Comparison of ENCODE assay signal across 8 cellular contexts in the genomic region with DNA sequence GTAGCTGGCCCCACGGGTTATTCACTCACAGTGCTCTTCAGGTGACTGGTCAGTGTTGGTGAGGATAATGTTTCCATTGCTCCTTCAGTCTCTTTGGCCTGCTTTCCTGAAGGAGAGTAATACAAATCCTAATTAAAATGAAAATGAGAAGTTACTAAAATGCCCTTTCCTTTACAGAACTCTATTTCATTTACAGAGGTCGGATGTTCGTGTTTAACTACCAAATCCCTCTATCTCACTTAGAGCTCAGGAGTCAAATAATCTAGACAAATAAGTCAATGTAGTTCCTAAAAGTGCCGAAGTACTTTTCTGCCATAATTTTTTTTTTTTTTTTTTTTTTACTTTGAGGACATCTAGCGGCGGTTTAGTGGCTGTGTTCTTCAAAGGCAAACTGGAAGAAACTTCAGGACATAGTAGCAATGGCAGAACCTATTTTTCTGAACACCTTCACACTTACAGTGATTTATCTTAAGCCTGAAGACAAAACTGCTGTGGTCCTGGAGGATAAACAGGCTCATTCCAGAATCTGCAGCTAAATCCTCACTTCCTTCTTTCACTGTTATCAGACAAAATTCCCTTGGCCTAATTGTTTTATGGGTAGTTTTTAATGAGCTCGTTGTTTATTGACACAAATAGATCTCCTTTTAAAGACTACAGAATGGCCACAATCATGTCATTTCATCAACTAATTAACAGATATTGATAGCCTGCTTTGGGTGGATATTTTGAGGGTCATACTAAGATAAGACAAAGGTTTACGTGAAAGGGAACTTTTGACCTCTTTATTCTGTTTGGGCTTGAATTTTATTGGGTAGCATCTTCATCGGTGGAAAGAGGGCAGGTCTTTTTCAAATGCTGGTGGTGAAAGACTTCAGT.
DNase-seq lines count a peak whose midpoint lies in the region; ATAC-seq lines count a peak whose summit lies in the region.

No MANE protein-coding gene starts in this region.

- intact Hi-C loops in activated CD4-positive, alpha-beta memory T cell treated with anti-CD3 and anti-CD28 coated beads for 36 hours (cut with micrococcal nuclease), result loop anchor here (1.0 to 2.0 kb wide), 2 partner anchors 28 to 426 kb away; no protein-coding TSS in a partner anchor

- peaks cover 8% of the 10 kb centered on the region for H3K27me3 Mint-ChIP-seq in activated naive CD8-positive, alpha-beta T cell treated with anti-CD3 and anti-CD28 coated beads, Interleukin-2, amount 10 ng/mL, durations not matched to agents 7 days and 5 days
- peaks cover 12% of the 10 kb centered on the region for H3K27me3 Mint-ChIP-seq in activated CD4-positive, alpha-beta memory T cell treated with anti-CD3 and anti-CD28 coated beads for 36 hours

- peaks cover 37% of the 10 kb centered on the region for H3K4me1 Mint-ChIP-seq in activated naive CD8-positive, alpha-beta T cell treated with anti-CD3 and anti-CD28 coated beads, Interleukin-2, amount 10 ng/mL, durations not matched to agents 7 days and 5 days
- peaks cover 35% of the 10 kb centered on the region for H3K4me1 Mint-ChIP-seq in activated CD4-positive, alpha-beta memory T cell treated with anti-CD3 and anti-CD28 coated beads for 36 hours (ENCODE audit: low read depth)

- CTCF ChIA-PET in activated CD4-positive, alpha-beta memory T cell treated with anti-CD3 and anti-CD28 coated beads for 36 hours (lab: Charles Lee), result interaction anchor here (0.7 to 4.5 kb wide), 22 partner anchors 10 to 555 kb away, joined by 3 to 45 read pairs (median 4); partner anchors contain the start of gene CDKN2B

- H3K27ac Mint-ChIP-seq in activated naive CD8-positive, alpha-beta T cell treated with anti-CD3 and anti-CD28 coated beads, Interleukin-2, amount 10 ng/mL, durations not matched to agents 7 days and 5 days, result peak overlapping the region; percentile 8
- no peak overlapping the region for H3K27ac Mint-ChIP-seq in activated CD4-positive, alpha-beta memory T cell treated with anti-CD3 and anti-CD28 coated beads for 36 hours

- H3K4me3 Mint-ChIP-seq in activated naive CD8-positive, alpha-beta T cell treated with anti-CD3 and anti-CD28 coated beads, Interleukin-2, amount 10 ng/mL, durations not matched to agents 7 days and 5 days, result peak overlapping the region; percentile 14
- H3K4me3 Mint-ChIP-seq in activated CD4-positive, alpha-beta memory T cell treated with anti-CD3 and anti-CD28 coated beads for 36 hours, result no peak overlapping the region

- H3K9me3 Mint-ChIP-seq in activated naive CD8-positive, alpha-beta T cell treated with anti-CD3 and anti-CD28 coated beads, Interleukin-2, amount 10 ng/mL, durations not matched to agents 7 days and 5 days, result peaks cover 5% of the 10 kb centered on the region
- H3K9me3 Mint-ChIP-seq in activated CD4-positive, alpha-beta memory T cell treated with anti-CD3 and anti-CD28 coated beads for 36 hours, result no peaks in the 10 kb centered on the region

- no peak for ATAC-seq in activated naive CD8-positive, alpha-beta T cell treated with anti-CD3 and anti-CD28 coated beads, Interleukin-2, amount 10 ng/mL, durations not matched to agents 7 days and 5 days (ENCODE audit: low read depth)
- ATAC-seq in HG03432 (IDR thresholded peaks at IDR 0.05; ENCODE audit: unreplicated experiment), result no peak

- no peaks in the 10 kb centered on the region for H3K36me3 Mint-ChIP-seq in activated naive CD8-positive, alpha-beta T cell treated with anti-CD3 and anti-CD28 coated beads, Interleukin-2, amount 10 ng/mL, durations not matched to agents 7 days and 5 days
- H3K36me3 Mint-ChIP-seq in activated CD4-positive, alpha-beta memory T cell treated with anti-CD3 and anti-CD28 coated beads for 36 hours, result no peaks in the 10 kb centered on the region

- POLR2A ChIA-PET in activated naive CD8-positive, alpha-beta T cell treated with anti-CD3 and anti-CD28 coated beads, Interleukin-2, amount 10 ng/mL, durations not matched to agents 7 days and 5 days (lab: Charles Lee), result interaction anchor here (0.6 to 1.3 kb wide), 2 partner anchors 186 to 188 kb away, joined by 4 read pairs; no protein-coding TSS in a partner anchor
- POLR2A ChIA-PET in activated CD4-positive, alpha-beta memory T cell treated with anti-CD3 and anti-CD28 coated beads for 36 hours (lab: Charles Lee), result no interaction called here

- DNase-seq in DMS 273 (lab: John Stamatoyannopoulos, UW; ENCODE audit: unreplicated experiment), result peak; percentile 62
- peak; percentile 20 to 31 for DNase-seq in Kasumi-1 (lab: John Stamatoyannopoulos, UW)
- DNase-seq in activated naive CD8-positive, alpha-beta T cell treated with anti-CD3 and anti-CD28 coated beads, Interleukin-2, amount 10 ng/mL, durations not matched to agents 7 days and 5 days, result no peak
- peak; percentile 78 for DNase-seq in kidney glomerular epithelial cell (lab: John Stamatoyannopoulos, UW)
- no peak for DNase-seq in activated CD4-positive, alpha-beta memory T cell treated with anti-CD3 and anti-CD28 coated beads for 36 hours
- DNase-seq in middle frontal gyrus (ENCODE audit: extremely low spot score, low spot score), result no peak
- no peak for DNase-seq in anterior cingulate cortex (lab: John Stamatoyannopoulos, UW)

Comparison
In these comparisons a context has a peak if more than half of its experiments do, and no peak if none do; other contexts are left out.
1. DNase-seq: peak in DMS 273 (single experiment), Kasumi-1 (2 of 2) and kidney glomerular epithelial cell (single experiment); none in activated naive CD8-positive, alpha-beta T cell treated with anti-CD3 and anti-CD28 coated beads, Interleukin-2, amount 10 ng/mL, durations not matched to agents 7 days and 5 days (single experiment), activated CD4-positive, alpha-beta memory T cell treated with anti-CD3 and anti-CD28 coated beads for 36 hours (single experiment), middle frontal gyrus (single experiment) and anterior cingulate cortex (0 of 58).